Comparison of ENCODE assay signal across 8 cellular contexts in genomic region chr9:33852216-33852826, GRCh38. TPM values are rescaled to one million over a fixed set of nuclear protein-coding genes. Genes with fewer than 3 reads are reported as not detected.
DNase-seq lines count a peak whose midpoint lies in the region; ATAC-seq, FAIRE-seq and TF ChIP-seq lines count a peak whose summit lies in the region.

No MANE protein-coding gene starts in this region.

- H3K27ac ChIP-seq in RWPE1 (peak overlapping the region; percentile 36), adrenal gland (peak overlapping the region in 1 of 5 donors; percentile 39), heart left ventricle (peak overlapping the region in 8 of 12 donors; percentile 6 to 59 (median 34))

- FAIRE-seq in GM19239 (lab: Jason Lieb, UNC), result peak; percentile 72

- H3K27ac Mint-ChIP-seq in progenitor cell of endocrine pancreas, result peak overlapping the region; percentile 78

- H3K36me3 ChIP-seq in adrenal gland (replicated peaks in 1 of 2), result no peaks in the 10 kb centered on the region
- H3K36me3 ChIP-seq in heart left ventricle, result no peaks in the 10 kb centered on the region

- H3K4me1 Mint-ChIP-seq in progenitor cell of endocrine pancreas (ENCODE audit: low read depth), result peaks cover 48% of the 10 kb centered on the region

- peak; percentile 62 to 86 (median 82) for ATAC-seq in heart left ventricle

- intact Hi-C loops in adrenal gland (cut with DNase I) (loop anchor here in 1 of 2 donors (5.0 kb wide), 1 partner anchor 35 kb away; the partner anchor contains the start of gene UBE2R2), heart left ventricle (cut with DNase I) (loop anchor here in 8 of 10 donors (1.0 to 5.0 kb wide), 8 partner anchors 34 to 115 kb away; partner anchors contain the start of gene UBE2R2 (in 2 of the 8))

- H3K4me1 ChIP-seq in adrenal gland (replicated peaks in 1 of 2) (peaks cover 23 to 54% of the 10 kb centered on the region in 2 donors), heart left ventricle (peaks cover 9 to 62% (median 41%) of the 10 kb centered on the region in 12 donors)

- H3K36me3 Mint-ChIP-seq in progenitor cell of endocrine pancreas (ENCODE audit: insufficient read depth), result peaks cover 5% of the 10 kb centered on the region

- no peaks in the 10 kb centered on the region for H3K9me3 Mint-ChIP-seq in progenitor cell of endocrine pancreas (ENCODE audit: low read depth)

- WGBS in adrenal gland, 4 donors, result 65 to 69% (median 68%) methylated on average over 8 of the region's 8 CpGs
- 46 to 55% (median 51%) methylated on average over 8 of the region's 8 CpGs for WGBS in heart left ventricle, 4 donors

- no peaks in the 10 kb centered on the region for H3K27me3 Mint-ChIP-seq in progenitor cell of endocrine pancreas

- CTCF ChIA-PET in RWPE1 (lab: Yijun Ruan, JAX), result interaction anchor here (0.6 to 2.7 kb wide), 8 partner anchors 9 to 115 kb away, joined by 3 to 12 read pairs (median 4); no protein-coding TSS in a partner anchor

- peak; percentile 55 for DNase-seq in AG10803 (ENCODE audit: low read depth)
- DNase-seq in GM19239 (ENCODE audit: insufficient read length, low spot score), result peak; percentile 9
- DNase-seq in RWPE1 (ENCODE audit: low spot score), result peak; percentile 45
- DNase-seq in adrenal gland, result peak; percentile 71 to 93 (median 80)
- peak in 4 of 5 donors; percentile 59 to 83 (median 69) for DNase-seq in heart left ventricle
- no peak for DNase-seq in progenitor cell of endocrine pancreas (ENCODE audit: low spot score, unreplicated experiment)
- no peak for DNase-seq in T1000 (lab: John Stamatoyannopoulos, UW)
- DNase-seq in GOT3 (lab: John Stamatoyannopoulos, UW), result no peak

- H3K27me3 ChIP-seq in adrenal gland (no peaks in the 10 kb centered on the region), heart left ventricle (no peaks in the 10 kb centered on the region)

- H3K9me3 ChIP-seq in adrenal gland (replicated peaks in 1 of 3), result no peaks in the 10 kb centered on the region
- H3K9me3 ChIP-seq in heart left ventricle, result no peaks in the 10 kb centered on the region

- no peak for TF ChIP-seq POLR2A in adrenal gland (IDR thresholded peaks at IDR 0.05)
- TF ChIP-seq POLR2A in heart left ventricle (IDR thresholded peaks at IDR 0.05), result no peak

- POLR2A ChIA-PET in RWPE1 (lab: Yijun Ruan, JAX; ENCODE audit: low non-redundant PET), result interaction anchor here (0.6 kb wide), 1 partner anchor 39 kb away, joined by 4 read pairs; no protein-coding TSS in a partner anchor

- no peak overlapping the region for H3K4me3 ChIP-seq in AG10803 (ENCODE audit: low read length)
- no peak overlapping the region for H3K4me3 ChIP-seq in adrenal gland
- H3K4me3 ChIP-seq in heart left ventricle, result no peak overlapping the region

- TF ChIP-seq CTCF in AG10803 (conservative IDR thresholded peaks at IDR 0.05; ENCODE audit: low read length), result peak; percentile 61
- TF ChIP-seq CTCF in RWPE1 (conservative IDR thresholded peaks at IDR 0.05; ENCODE audit: low read depth), result peak; percentile 86
- peak; percentile 40 to 85 (median 78) for TF ChIP-seq CTCF in adrenal gland (IDR thresholded peaks at IDR 0.05)
- TF ChIP-seq CTCF in heart left ventricle (IDR thresholded peaks at IDR 0.05), result peak; percentile 49 to 78 (median 68)
- TF ChIP-seq CTCF in progenitor cell of endocrine pancreas (IDR thresholded peaks at IDR 0.05; ENCODE audit: unreplicated experiment), result peak; percentile 55

- H3K4me3 Mint-ChIP-seq in progenitor cell of endocrine pancreas (ENCODE audit: low read depth), result no peak overlapping the region

RNA-seq across cellular contexts. Expression of gene UBE2R2, which starts 35.4 kb away (rescaled TPM):
- 10 to 100 TPM; 18.7 to 46.7 (median 28.2) TPM for total RNA-seq in adrenal gland
- 10 to 100 TPM; 12.8 to 34.6 (median 14.1) TPM for polyA plus RNA-seq in adrenal gland
- total RNA-seq in heart left ventricle, result 10 to 100 TPM; 29.4 to 45.7 (median 40.3) TPM
- polyA plus RNA-seq in heart left ventricle, result 10 to 100 TPM; 18.6 to 27.3 TPM
- total RNA-seq in progenitor cell of endocrine pancreas, result 72.0 and 72.8 TPM in 2 replicates

RNA-seq across cellular contexts. Expression of gene PRSS3, which starts 57.0 kb away (rescaled TPM):
- 1 to 10 TPM in 5 of 8 donors, not detected in 3; 1.1 to 5.5 (median 1.8) TPM for total RNA-seq in adrenal gland
- 1 to 10 TPM; 3.7 to 5.8 (median 4.4) TPM for polyA plus RNA-seq in adrenal gland
- 1 to 10 TPM in 2 of 9 donors, under 1 TPM in 1, not detected in 6; 0.89 to 1.4 (median 1.2) TPM for total RNA-seq in heart left ventricle
- under 1 TPM in 1 of 2 donors, not detected in 1; 0.58 TPM for polyA plus RNA-seq in heart left ventricle
- total RNA-seq in progenitor cell of endocrine pancreas, result not detected in 2 replicates

Comparison
In these comparisons a context has a peak if more than half of its experiments do, and no peak if none do; other contexts are left out.
1. DNase-seq: peak in AG10803 (single experiment), GM19239 (single experiment), RWPE1 (single experiment), adrenal gland (7 of 7) and heart left ventricle (4 of 5); none in progenitor cell of endocrine pancreas (single experiment), T1000 (single experiment) and GOT3 (single experiment).
2. Peak in every context shown above with its lines, with median percentiles within 50 percentile points of each other: CTCF ChIP-seq.